Comparison of ENCODE assay signal across 11 cellular contexts in genomic region chr2:162244559-162245031, GRCh38. TPM values are rescaled to one million over a fixed set of nuclear protein-coding genes. Genes with fewer than 3 reads are reported as not detected.
DNase-seq lines count a peak whose midpoint lies in the region; FAIRE-seq and TF ChIP-seq lines count a peak whose summit lies in the region.
"Had no signal": no experiment of that assay in that cellular context is flagged by ENCODE, and none has a peak within 500 bp of the region (broad histone marks: within the 10 kb centered on the region; RNA-seq: fewer than 3 reads in every experiment).

No MANE protein-coding gene starts in this region.

- H3K56ac ChIP-seq in H1 (replicated peaks; ENCODE audit: insufficient read length, low read depth, low read length) (no peak overlapping the region), mesendoderm (ENCODE audit: low read length) (no peak overlapping the region)

- H3K36me3 ChIP-seq in H1 (ENCODE audit: control insufficient read depth in 2 of 4, insufficient read depth in 4 of 4, low read length in 3 of 4) (no peaks in the 10 kb centered on the region), mesenchymal stem cell (ENCODE audit: control insufficient read depth in 1 of 2, insufficient read depth in 2 of 2, low read depth in 1 of 2, low read length in 2 of 2) (peaks cover 0 to 18% of the 10 kb centered on the region in 2 experiments), vagina (no peaks in the 10 kb centered on the region), mesendoderm (ENCODE audit: control insufficient read depth, insufficient read depth, low read length) (no peaks in the 10 kb centered on the region)

- H4K8ac ChIP-seq in H1 (ENCODE audit: extremely low read depth, insufficient read depth, low read length) (no peak overlapping the region), mesenchymal stem cell (ENCODE audit: low read length) (no peak overlapping the region), mesendoderm (ENCODE audit: low read depth, low read length) (no peak overlapping the region)

- H2BK20ac ChIP-seq in H1 (ENCODE audit: low read length) = no peak overlapping the region

- H3K4me1 ChIP-seq in H1 (replicated peaks in 1 of 4; ENCODE audit: control insufficient read depth in 3 of 4, insufficient read depth in 4 of 4, low read length in 3 of 4) = no peaks in the 10 kb centered on the region
- H3K4me1 ChIP-seq in mesenchymal stem cell (ENCODE audit: control insufficient read depth, insufficient read depth, low read depth, low read length) = no peaks in the 10 kb centered on the region
- H3K4me1 ChIP-seq in vagina = peaks cover 19% of the 10 kb centered on the region
- no peaks in the 10 kb centered on the region for H3K4me1 ChIP-seq in mesendoderm (ENCODE audit: control insufficient read depth, low read depth, low read length)

- H2BK120ac ChIP-seq in H1 (replicated peaks; ENCODE audit: low read depth, low read length) (no peak overlapping the region), mesenchymal stem cell (ENCODE audit: low read depth, low read length) (peak overlapping the region; percentile 54), mesendoderm (ENCODE audit: low read depth, low read length) (no peak overlapping the region)

- 98% methylated on average over 2 of the region's 2 CpGs; no CpG with 5 or more reads in 1 of the 2 experiments for WGBS in H1 (ENCODE audit: extremely low coverage in 1 of 2, insufficient coverage in 1 of 2, insufficient read length in 1 of 2, insufficient replicate concordance in 2 of 2, low coverage in 1 of 2, low lambda C conversion rate in 2 of 2, missing lambda C conversion rate in 1 of 2), 2 experiments
- 43% methylated on average over 2 of the region's 2 CpGs for WGBS in mesenchymal stem cell
- no CpG with 5 or more reads among the region's 2 CpGs for WGBS in mesendoderm (ENCODE audit: extremely low coverage, insufficient coverage, low lambda C conversion rate)

- H2AK5ac ChIP-seq in H1 (ENCODE audit: low read depth, low read length) (no peak overlapping the region), mesenchymal stem cell (ENCODE audit: low read length, severe bottlenecking) (no peak overlapping the region), mesendoderm (ENCODE audit: low read length) (no peak overlapping the region)

- H3K27me3 ChIP-seq in H1 (replicated peaks in 1 of 4; ENCODE audit: control insufficient read depth in 3 of 4, extremely low read depth in 1 of 4, insufficient read depth in 3 of 4, low read length in 3 of 4) = peaks cover 0 to 1% (median 0%) of the 10 kb centered on the region in 4 experiments; a peak in 1 of 7 replicates
- no peaks in the 10 kb centered on the region for H3K27me3 ChIP-seq in mesenchymal stem cell (ENCODE audit: control insufficient read depth in 1 of 2, insufficient read depth in 1 of 2, low read length in 2 of 2)
- H3K27me3 ChIP-seq in vagina = no peaks in the 10 kb centered on the region
- H3K27me3 ChIP-seq in mesendoderm (ENCODE audit: insufficient read depth, low read length, poor library complexity) = no peaks in the 10 kb centered on the region

- intact Hi-C loops in vagina (cut with DNase I) = no loop called here

- no peaks in the 10 kb centered on the region for H3K23me2 ChIP-seq in H1 (ENCODE audit: low read depth, low read length)

- CTCF ChIA-PET in H1 (lab: Charles Lee; ENCODE audit: partially characterized antibody) = interaction anchor here (0.6 to 0.9 kb wide), 2 partner anchors 23 to 1965 kb away, joined by 3 read pairs; no protein-coding TSS in a partner anchor

- no peaks in the 10 kb centered on the region for H3K79me2 ChIP-seq in H1 (ENCODE audit: control insufficient read depth in 1 of 2, insufficient read depth in 2 of 2, low read length in 2 of 2)
- H3K79me2 ChIP-seq in mesendoderm (ENCODE audit: control insufficient read depth, insufficient read depth, low read length) = no peaks in the 10 kb centered on the region

- H3K4me3 ChIP-seq in H1 (ENCODE audit: extremely low read depth in 1 of 4, insufficient read depth in 2 of 4, low read depth in 3 of 4, low read length in 4 of 4) (no peak overlapping the region), mesenchymal stem cell (ENCODE audit: insufficient read depth in 1 of 2, low read depth in 1 of 2, low read length in 2 of 2) (peak overlapping the region in 1 of 2 experiments; percentile 42), vagina (no peak overlapping the region), mesendoderm (ENCODE audit: low read length) (no peak overlapping the region)

- H3K79me1 ChIP-seq in H1 (ENCODE audit: low read depth, low read length) = no peaks in the 10 kb centered on the region
- no peaks in the 10 kb centered on the region for H3K79me1 ChIP-seq in mesenchymal stem cell (replicated peaks; ENCODE audit: low read length, poor library complexity, severe bottlenecking)
- H3K79me1 ChIP-seq in mesendoderm (ENCODE audit: low read length) = no peaks in the 10 kb centered on the region

- H2BK12ac ChIP-seq in H1 (ENCODE audit: low read depth, low read length) (no peak overlapping the region), mesenchymal stem cell (ENCODE audit: low read length in 2 of 2) (peak overlapping the region in 1 of 2 experiments; percentile 28)

- H3K4ac ChIP-seq in H1 (replicated peaks; ENCODE audit: insufficient read length, low read depth, low read length) = no peak overlapping the region
- peak overlapping the region in 1 of 2 experiments; percentile 60 for H3K4ac ChIP-seq in mesenchymal stem cell (ENCODE audit: low read depth in 1 of 2, low read length in 2 of 2)
- no peak overlapping the region for H3K4ac ChIP-seq in mesendoderm (ENCODE audit: low read depth, low read length)

- H2AFZ ChIP-seq in H1 (ENCODE audit: low read length) = 0 out of 2 replicates have a peak overlapping the region, but pooled peaks have one; percentile 26
- no peak overlapping the region for H2AFZ ChIP-seq in mesenchymal stem cell (ENCODE audit: low read depth, low read length)

- no peaks in the 10 kb centered on the region for H4K20me1 ChIP-seq in H1 (replicated peaks in 1 of 2; ENCODE audit: control insufficient read depth in 1 of 2, insufficient read depth in 2 of 2, low read length in 2 of 2)

- H2BK5ac ChIP-seq in H1 (ENCODE audit: low read depth, low read length) (no peak overlapping the region), mesenchymal stem cell (ENCODE audit: low read depth, low read length, poor library complexity, severe bottlenecking) (no peak overlapping the region), mesendoderm (ENCODE audit: low read length) (no peak overlapping the region)

- TF ChIP-seq POLR2A in H1 (IDR thresholded peaks at IDR 0.05; ENCODE audit: control extremely low read depth in 1 of 2, low read depth in 2 of 2, low read length in 2 of 2) (no peak), vagina (IDR thresholded peaks at IDR 0.05) (no peak)

- H3K27ac ChIP-seq in H1 (ENCODE audit: low read depth, low read length) (no peak overlapping the region), mesenchymal stem cell (ENCODE audit: low read length, poor library complexity, severe bottlenecking) (peak overlapping the region; percentile 64), vagina (peak overlapping the region; percentile 68), mesendoderm (ENCODE audit: low read depth, low read length) (no peak overlapping the region)
- H3K27ac ChIP-seq: 22Rv1 had no signal

- TF ChIP-seq EP300 in H1 (IDR thresholded peaks at IDR 0.05; ENCODE audit: borderline replicate concordance in 1 of 2, low read depth in 2 of 2, low read length in 2 of 2) = no peak

- H3K9ac ChIP-seq in H1 (replicated peaks in 1 of 4; ENCODE audit: extremely low read depth in 1 of 4, low read depth in 3 of 4, low read length in 3 of 4) (no peak overlapping the region), mesenchymal stem cell (ENCODE audit: low read length) (peak overlapping the region; percentile 99), mesendoderm (ENCODE audit: low read length) (no peak overlapping the region)

- DNase-seq in DMS 273 (lab: John Stamatoyannopoulos, UW; ENCODE audit: unreplicated experiment) (peak; percentile 12), DMS 273 treated with DMSO at 0.1 percent for 48 hours (lab: John Stamatoyannopoulos, UW) (no peak), H1 (ENCODE audit: low read depth in 1 of 2, low spot score in 2 of 2) (no peak), mesenchymal stem cell (peak; percentile 96), vagina (ENCODE audit: extremely low spot score in 2 of 2) (no peak), NCI-H2196 (lab: John Stamatoyannopoulos, UW; ENCODE audit: unreplicated experiment) (no peak), epidermal melanocyte (ENCODE audit: insufficient read length, low spot score) (no peak), mesendoderm (no peak)
- DNase-seq: activated CD4-positive, alpha-beta T cell treated with anti-CD3 and anti-CD28 coated beads for 1 hour; NCI-H345 had no signal

- H4K5ac ChIP-seq in H1 (ENCODE audit: insufficient read length, low read depth, low read length) (no peak overlapping the region), mesendoderm (ENCODE audit: low read length) (no peak overlapping the region)

- H2BK15ac ChIP-seq in H1 (ENCODE audit: low read length) = no peak overlapping the region
- H2BK15ac ChIP-seq in mesenchymal stem cell (ENCODE audit: low read depth, poor library complexity, severe bottlenecking) = no peak overlapping the region
- no peak overlapping the region for H2BK15ac ChIP-seq in mesendoderm (replicated peaks; ENCODE audit: low read depth)

- no peak overlapping the region for H3K23ac ChIP-seq in H1 (ENCODE audit: insufficient read length)
- no peak overlapping the region for H3K23ac ChIP-seq in mesenchymal stem cell (ENCODE audit: low read length in 2 of 2)
- no peak overlapping the region for H3K23ac ChIP-seq in mesendoderm (ENCODE audit: low read length)

- no peak for TF ChIP-seq CTCF in H1 (IDR thresholded peaks at IDR 0.05; ENCODE audit: control extremely low read depth in 1 of 3, insufficient read depth in 1 of 3, low read depth in 1 of 3, low read length in 3 of 3)
- no peak for TF ChIP-seq CTCF in vagina (IDR thresholded peaks at IDR 0.05)

- H4K91ac ChIP-seq in H1 (replicated peaks; ENCODE audit: insufficient read length, low read length) (no peak overlapping the region), mesenchymal stem cell (ENCODE audit: low read length) (no peak overlapping the region)

- H3K14ac ChIP-seq in H1 (ENCODE audit: insufficient read length) (no peak overlapping the region), mesenchymal stem cell (ENCODE audit: low read length in 2 of 2) (no peak overlapping the region)

- H3K18ac ChIP-seq in H1 (ENCODE audit: extremely low read depth, low read length) (no peak overlapping the region), mesenchymal stem cell (ENCODE audit: low read depth in 1 of 2, low read length in 2 of 2) (peak overlapping the region in 1 of 2 experiments; percentile 60), mesendoderm (ENCODE audit: low read length) (no peak overlapping the region)

- H3K9me3 ChIP-seq in H1 (ENCODE audit: insufficient read depth in 2 of 2, low read depth in 1 of 2, low read length in 1 of 2) (no peaks in the 10 kb centered on the region), mesenchymal stem cell (ENCODE audit: control insufficient read depth, low read length) (no peaks in the 10 kb centered on the region), vagina (no peaks in the 10 kb centered on the region)

- H3K4me2 ChIP-seq in H1 (ENCODE audit: insufficient read depth in 1 of 2, low read depth in 2 of 2, low read length in 2 of 2) (no peak overlapping the region), mesenchymal stem cell (ENCODE audit: low read length, poor library complexity, severe bottlenecking) (no peak overlapping the region), mesendoderm (ENCODE audit: low read length) (no peak overlapping the region)

- POLR2A ChIA-PET in H1 (lab: Charles Lee; ENCODE audit: partially characterized antibody) = no interaction called here

- TF ChIP-seq RAD21 in H1 (IDR thresholded peaks at IDR 0.05 in 1 of 2, conservative IDR thresholded peaks at IDR 0.05 in 1 of 2; ENCODE audit: low read depth in 2 of 2, low read length in 2 of 2) = no peak

- FAIRE-seq in H1 (lab: Jason Lieb, UNC) = no peak

RNA-seq across cellular contexts. Expression of gene FAP, which starts 1.4 kb away (rescaled TPM):
- not detected in 2 replicates for total RNA-seq in H1 (2021; fragmentation: NEBNext Ultra II Directional; extraction: Animal tissue kit (Norgen Biotek cat#: 25700))
- polyA plus RNA-seq in H1 (2011; rRNA removed) = not detected in 2 replicates
- polyA plus RNA-seq in H1 (2011; cell fraction: cytosol; rRNA removed) = not detected
- polyA plus RNA-seq in H1 (2011; cell fraction: nucleus; rRNA removed) = not detected
- polyA plus RNA-seq in H1 (2012, experiment 1 of 2) = not detected in 4 replicates
- polyA plus RNA-seq in H1 (2012, experiment 2 of 2) = not detected
- not detected for polyA plus RNA-seq in H1 (2013, experiment 1 of 2)
- polyA plus RNA-seq in H1 (2013, experiment 2 of 2) = not detected
- not detected in 2 replicates for polyA minus RNA-seq in H1 (2011; rRNA and poly(A)+ RNA removed)
- polyA minus RNA-seq in H1 (2011; cell fraction: cytosol; rRNA and poly(A)+ RNA removed) = not detected
- polyA minus RNA-seq in H1 (2011; cell fraction: nucleus; rRNA and poly(A)+ RNA removed) = not detected
- 13.0 TPM for polyA plus RNA-seq in mesenchymal stem cell (2013, experiment 1 of 2)
- polyA plus RNA-seq in mesenchymal stem cell (2013, experiment 2 of 2) = 17.5 TPM
- total RNA-seq in vagina = 4.2 TPM
- polyA plus RNA-seq in mesendoderm (2013, experiment 1 of 2) = not detected
- not detected for polyA plus RNA-seq in mesendoderm (2013, experiment 2 of 2)

Comparison
In these comparisons a context has a peak if more than half of its experiments do, and no peak if none do; other contexts are left out.
1. DNase-seq: peak in DMS 273 (single experiment) and mesenchymal stem cell (single experiment); none in DMS 273 treated with DMSO at 0.1 percent for 48 hours (single experiment), H1 (0 of 2), vagina (0 of 2), NCI-H2196 (single experiment), epidermal melanocyte (single experiment) and mesendoderm (single experiment).
2. H3K27ac ChIP-seq: peak in mesenchymal stem cell (single experiment) and vagina (single experiment); none in H1 (single experiment) and mesendoderm (single experiment).